Comparison of ENCODE assay signal across 1 cellular context in genomic region chr22:17198188-17199130, GRCh38.
TF ChIP-seq lines count a peak whose summit lies in the region.

No MANE protein-coding gene starts in this region.

TF ChIP-seq in IMR-90, 13 proteins besides CTCF, POLR2A, EP300 and RAD21:
- TF ChIP-seq RFX5 (IDR thresholded peaks at IDR 0.05; ENCODE audit: low read depth, low read length) (no peak), BHLHE40 (IDR thresholded peaks at IDR 0.05; ENCODE audit: low read depth, low read length) (no peak), FOS (IDR thresholded peaks at IDR 0.05; ENCODE audit: low read depth, low read length) (no peak), RCOR1 (IDR thresholded peaks at IDR 0.05; ENCODE audit: insufficient replicate concordance, low read length) (no peak), MAFK (IDR thresholded peaks at IDR 0.05; ENCODE audit: low read depth, low read length) (no peak), ELK1 (IDR thresholded peaks at IDR 0.05; ENCODE audit: borderline replicate concordance, low read depth, low read length) (no peak), CEBPB (IDR thresholded peaks at IDR 0.05; ENCODE audit: low read depth, low read length) (no peak), USF2 (IDR thresholded peaks at IDR 0.05; ENCODE audit: low read depth, low read length) (no peak), MXI1 (IDR thresholded peaks at IDR 0.05; ENCODE audit: borderline replicate concordance, low read depth, low read length) (no peak), NFE2L2 (IDR thresholded peaks at IDR 0.05; ENCODE audit: low read depth, low read length) (no peak), SMC3 (IDR thresholded peaks at IDR 0.05; ENCODE audit: low read depth, low read length) (no peak), CHD1 (IDR thresholded peaks at IDR 0.05; ENCODE audit: low read depth, low read length) (no peak), MAZ (IDR thresholded peaks at IDR 0.05; ENCODE audit: borderline replicate concordance, low read depth, low read length) (no peak)
TF ChIP-seq in IMR-90: peak in this region for 0.
